24 cellular contexts compared by ENCODE assay signal in genomic region chr10:132774179-132774904, GRCh38. TPM values are rescaled to one million over a fixed set of nuclear protein-coding genes. Genes with fewer than 3 reads are reported as not detected.
DNase-seq lines count a peak whose midpoint lies in the region; ATAC-seq and TF ChIP-seq lines count a peak whose summit lies in the region.
"Had no signal": no experiment of that assay in that cellular context is flagged by ENCODE, and none has a peak within 500 bp of the region (broad histone marks: within the 10 kb centered on the region; RNA-seq: fewer than 3 reads in every experiment).

No MANE protein-coding gene starts in this region.

- H4K20me1 ChIP-seq in SK-N-SH (ENCODE audit: insufficient read depth) = no peaks in the 10 kb centered on the region

- no peaks in the 10 kb centered on the region for H3K27me3 ChIP-seq in SK-N-SH (ENCODE audit: insufficient read depth)
- no peaks in the 10 kb centered on the region for H3K27me3 ChIP-seq in mucosa of stomach (ENCODE audit: control insufficient read depth, insufficient read depth, low read length)
- H3K27me3 ChIP-seq: left lung had no signal

- no peak for DNase-seq in SK-N-SH
- no peak for DNase-seq in type B pancreatic cell (ENCODE audit: extremely low spot score, unreplicated experiment)
- DNase-seq in activated effector memory CD4-positive, alpha-beta T cell treated with Interleukin-2 at 50 U/mL for 16 hours = no peak
- DNase-seq in EL = no peak
- DNase-seq: activated CD4-positive, alpha-beta T cell treated with anti-CD3 and anti-CD28 coated beads for 48 hours; left lung; MV-4-11; NCI-H2029 treated with DMSO at 0.1 percent for 48 hours; NCI-H510A treated with DMSO at 0.1 percent for 48 hours; psoas muscle; stimulated activated CD4-positive, alpha-beta T cell treated with anti-CD3 and anti-CD28 coated beads, Interleukin-2, amount 100 ng/mL, for 48 hours; stimulated activated naive CD8-positive, alpha-beta T cell treated with anti-CD3 and anti-CD28 coated beads, Interleukin-15, Interleukin-2, amounts not matched to agents 100 U/mL and 50 U/mL, for 24 hours; T-cell had no signal

- no peak overlapping the region for H3K4me2 ChIP-seq in SK-N-SH
- H3K4me2 ChIP-seq: KMS-11, smooth muscle cell had no signal

- H2AFZ ChIP-seq in SK-N-SH (ENCODE audit: low read depth) = no peak overlapping the region

- H3K36me3 Mint-ChIP-seq in type B pancreatic cell = peaks cover 4% of the 10 kb centered on the region
- H3K36me3 Mint-ChIP-seq in activated T-helper 17 cell treated with anti-CD3 and anti-CD28 coated beads, Interleukin-2, amount 50 U/mL, for 72 hours (ENCODE audit: low read depth) = peaks cover 6% of the 10 kb centered on the region
- H3K36me3 Mint-ChIP-seq: activated naive CD8-positive, alpha-beta T cell had no signal

- no peaks in the 10 kb centered on the region for H3F3A ChIP-seq in SK-N-SH (replicated peaks; ENCODE audit: insufficient read depth)

- no peaks in the 10 kb centered on the region for H3K9me3 ChIP-seq in SK-N-SH
- H3K9me3 ChIP-seq in mucosa of stomach (ENCODE audit: control insufficient read depth, low read length) = no peaks in the 10 kb centered on the region
- H3K9me3 ChIP-seq: psoas muscle had no signal

- peak overlapping the region; percentile 65 for H3K27ac Mint-ChIP-seq in type B pancreatic cell
- H3K27ac Mint-ChIP-seq in activated T-helper 17 cell treated with anti-CD3 and anti-CD28 coated beads, Interleukin-2, amount 50 U/mL, for 72 hours = no peak overlapping the region
- H3K27ac Mint-ChIP-seq: activated naive CD8-positive, alpha-beta T cell; T-cell had no signal

- CTCF ChIA-PET in SK-N-SH (lab: Yijun Ruan, JAX) = interaction anchor here (1.8 kb wide), 1 partner anchor 120 kb away, joined by 5 read pairs; no protein-coding TSS in a partner anchor

- H3K27me3 Mint-ChIP-seq in type B pancreatic cell = no peaks in the 10 kb centered on the region
- no peaks in the 10 kb centered on the region for H3K27me3 Mint-ChIP-seq in activated T-helper 17 cell treated with anti-CD3 and anti-CD28 coated beads, Interleukin-2, amount 50 U/mL, for 72 hours
- H3K27me3 Mint-ChIP-seq: activated naive CD8-positive, alpha-beta T cell; T-cell had no signal

- no peaks in the 10 kb centered on the region for H3K9me3 Mint-ChIP-seq in type B pancreatic cell
- H3K9me3 Mint-ChIP-seq in activated T-helper 17 cell treated with anti-CD3 and anti-CD28 coated beads, Interleukin-2, amount 50 U/mL, for 72 hours = no peaks in the 10 kb centered on the region
- H3K9me3 Mint-ChIP-seq: neural crest cell, T-cell had no signal

- H3K9me2 ChIP-seq in SK-N-SH = no peaks in the 10 kb centered on the region

- ATAC-seq in SK-N-SH treated with all-trans-retinoic acid at 6 μM for 48 hours = peak; percentile 36; the same call in 1 of the 3 replicates
- no peak for ATAC-seq in activated T-helper 17 cell treated with anti-CD3 and anti-CD28 coated beads, Interleukin-2, amount 50 U/mL, for 72 hours (replicated peaks)
- ATAC-seq: stimulated activated naive CD8-positive, alpha-beta T cell treated with anti-CD3 and anti-CD28 coated beads, Interleukin-15, Interleukin-2, amounts not matched to agents 100 U/mL and 50 U/mL, for 24 hours; T-cell had no signal

- peak overlapping the region; percentile 26 for H3K4me3 Mint-ChIP-seq in type B pancreatic cell
- H3K4me3 Mint-ChIP-seq in activated T-helper 17 cell treated with anti-CD3 and anti-CD28 coated beads, Interleukin-2, amount 50 U/mL, for 72 hours = no peak overlapping the region
- H3K4me3 Mint-ChIP-seq: activated naive CD8-positive, alpha-beta T cell; neural crest cell; T-cell had no signal

- TF ChIP-seq RAD21 in SK-N-SH (IDR thresholded peaks at IDR 0.05; ENCODE audit: low read length) = no peak

- H3K36me3 ChIP-seq in SK-N-SH (replicated peaks in 1 of 2; ENCODE audit: control insufficient read depth in 1 of 2, insufficient read depth in 2 of 2, low read length in 1 of 2) = no peaks in the 10 kb centered on the region
- no peaks in the 10 kb centered on the region for H3K36me3 ChIP-seq in mucosa of stomach (ENCODE audit: control insufficient read depth, insufficient read depth, low read length)

- no peak for TF ChIP-seq CTCF in SK-N-SH (IDR thresholded peaks at IDR 0.05)
- no peak for TF ChIP-seq CTCF in type B pancreatic cell (conservative IDR thresholded peaks at IDR 0.05)

- H3K4me1 Mint-ChIP-seq in type B pancreatic cell (ENCODE audit: unreplicated experiment) = peaks cover 5% of the 10 kb centered on the region
- no peaks in the 10 kb centered on the region for H3K4me1 Mint-ChIP-seq in activated T-helper 17 cell treated with anti-CD3 and anti-CD28 coated beads, Interleukin-2, amount 50 U/mL, for 72 hours
- H3K4me1 Mint-ChIP-seq: neural crest cell, T-cell had no signal

- H3K9ac ChIP-seq in SK-N-SH = no peak overlapping the region
- peak overlapping the region; percentile 51 for H3K9ac ChIP-seq in mucosa of stomach (ENCODE audit: low read length)
- H3K9ac ChIP-seq: KMS-11 had no signal

- no peaks in the 10 kb centered on the region for H3K79me2 ChIP-seq in SK-N-SH (ENCODE audit: insufficient read depth)

- H3K27ac ChIP-seq in SK-N-SH (ENCODE audit: low read depth in 2 of 2, low read length in 1 of 2) (no peak overlapping the region), angular gyrus (ENCODE audit: low read depth, low read length) (peak overlapping the region; percentile 97)
- H3K27ac ChIP-seq: KMS-11, left lung, psoas muscle had no signal

- H3K4me1 ChIP-seq in SK-N-SH (ENCODE audit: control insufficient read depth in 1 of 2, insufficient read depth in 2 of 2, low read depth in 1 of 2, low read length in 1 of 2) (no peaks in the 10 kb centered on the region; a peak in 1 of 4 replicates), mucosa of stomach (ENCODE audit: control insufficient read depth, insufficient read depth, low read length) (peaks cover 34% of the 10 kb centered on the region)
- H3K4me1 ChIP-seq: left lung, psoas muscle had no signal

- 85% methylated on average over 18 of the region's 29 CpGs for WGBS in SK-N-SH (ENCODE audit: low lambda C conversion rate)

- no peak for TF ChIP-seq EP300 in SK-N-SH (IDR thresholded peaks at IDR 0.05; ENCODE audit: borderline replicate concordance in 1 of 2, low read depth in 1 of 2, low read length in 1 of 2)

- POLR2A ChIA-PET in SK-N-SH (lab: Yijun Ruan, JAX) = no interaction called here

- H3K4me3 ChIP-seq in SK-N-SH (ENCODE audit: low read depth in 2 of 2, low read length in 1 of 2) (no peak overlapping the region), mucosa of stomach (ENCODE audit: low read length) (no peak overlapping the region)
- H3K4me3 ChIP-seq: left lung, psoas muscle, smooth muscle cell had no signal

TF ChIP-seq in SK-N-SH treated with all-trans-retinoic acid at 6 μM for 48 hours, 23 proteins besides CTCF, POLR2A, EP300 and RAD21 (continues in another document):
- no peak for TF ChIP-seq ZFP3 (CRISPR knock-in tag; IDR thresholded peaks at IDR 0.05)
- no peak for TF ChIP-seq ZNF565 (CRISPR knock-in tag; conservative IDR thresholded peaks at IDR 0.05; ENCODE audit: low read depth)
- TF ChIP-seq CSRNP3 (CRISPR knock-in tag; IDR thresholded peaks at IDR 0.05) = no peak
- TF ChIP-seq GLIS3 (CRISPR knock-in tag; IDR thresholded peaks at IDR 0.05) = no peak
- no peak for TF ChIP-seq OSR1 (CRISPR knock-in tag; IDR thresholded peaks at IDR 0.05)
- TF ChIP-seq ZNF8 (CRISPR knock-in tag; IDR thresholded peaks at IDR 0.05) = no peak
- TF ChIP-seq ZNF70 (CRISPR knock-in tag; IDR thresholded peaks at IDR 0.05) = no peak

TF ChIP-seq in SK-N-SH, 30 proteins besides CTCF, POLR2A, EP300 and RAD21 (continues in another document):
- TF ChIP-seq FOXM1 (IDR thresholded peaks at IDR 0.05; ENCODE audit: low read depth) = no peak
- no peak for TF ChIP-seq YY1 (IDR thresholded peaks at IDR 0.05; ENCODE audit: low read depth)
- TF ChIP-seq USF1 (IDR thresholded peaks at IDR 0.05; ENCODE audit: borderline replicate concordance, low read depth) = no peak
- TF ChIP-seq FOXJ3 (CRISPR knock-in tag; IDR thresholded peaks at IDR 0.05) = no peak
- TF ChIP-seq RFX5 (IDR thresholded peaks at IDR 0.05; ENCODE audit: low read length) = no peak
- TF ChIP-seq PBX3 (IDR thresholded peaks at IDR 0.05) = no peak
- TF ChIP-seq MEF2A (IDR thresholded peaks at IDR 0.05; ENCODE audit: borderline replicate concordance, low read depth) = no peak
- no peak for TF ChIP-seq ELF1 (IDR thresholded peaks at IDR 0.05)
- no peak for TF ChIP-seq USF2 (IDR thresholded peaks at IDR 0.05; ENCODE audit: borderline replicate concordance, low read depth, low read length)
- no peak for TF ChIP-seq TCF12 (IDR thresholded peaks at IDR 0.05)
- TF ChIP-seq RCOR1 (IDR thresholded peaks at IDR 0.05; ENCODE audit: low read length) = no peak
- no peak for TF ChIP-seq TEAD4 (IDR thresholded peaks at IDR 0.05; ENCODE audit: borderline replicate concordance, insufficient read depth)

RNA-seq across cellular contexts. Expression of gene NKX6-2, which starts 11.6 kb away (rescaled TPM):
- polyA plus RNA-seq in SK-N-SH (2012; rRNA removed) = not detected in 2 replicates
- polyA plus RNA-seq in SK-N-SH (2012; cell fraction: cytosol; rRNA removed) = not detected in 2 replicates
- polyA plus RNA-seq in SK-N-SH (2012; cell fraction: nucleus; rRNA removed) = not detected in 2 replicates
- total RNA-seq in type B pancreatic cell (ENCODE audit: low replicate concordance) = 0.14 and 0.26 TPM in 2 replicates
- not detected for total RNA-seq in activated T-helper 17 cell treated with anti-CD3 and anti-CD28 coated beads, Interleukin-2, amount 50 U/mL, for 72 hours
- total RNA-seq: chondrocyte, fibroblast of lung, left lung, neural crest cell, psoas muscle, smooth muscle cell, T-cell, ureter had no signal
- polyA plus RNA-seq: fibroblast of lung, psoas muscle had no signal
